Comparison of ENCODE assay signal across 22 cellular contexts in genomic region chr13:92590503-92590908, GRCh38.
DNase-seq lines count a peak whose midpoint lies in the region; ATAC-seq and TF ChIP-seq lines count a peak whose summit lies in the region.
"Had no signal": no experiment of that assay in that cellular context is flagged by ENCODE, and none has a peak within 500 bp of the region (broad histone marks: within the 10 kb centered on the region; RNA-seq: fewer than 3 reads in every experiment).

No MANE protein-coding gene starts in this region.

- no peaks in the 10 kb centered on the region for H3K27me3 ChIP-seq in IMR-90 (ENCODE audit: control insufficient read depth, insufficient read depth, low read length)
- H3K27me3 ChIP-seq: gastrocnemius medialis, right lobe of liver had no signal

- no peak overlapping the region for H3K27ac Mint-ChIP-seq in osteocyte (ENCODE audit: unreplicated experiment)
- H3K27ac Mint-ChIP-seq: activated CD8-positive, alpha-beta T cell treated with anti-CD3 and anti-CD28 coated beads for 36 hours; activated naive CD4-positive, alpha-beta T cell treated with anti-CD3 and anti-CD28 coated beads, Interleukin-2, amount 10 ng/mL, durations not matched to agents 7 days and 5 days; CD4-positive, CD25-positive, alpha-beta regulatory T cell; stimulated activated naive CD8-positive, alpha-beta T cell treated with anti-CD3 and anti-CD28 coated beads, Interleukin-15, Interleukin-2, amounts not matched to agents 100 ng/mL and 50 ng/mL, for 24 hours had no signal

- H3K4me1 Mint-ChIP-seq in osteocyte (ENCODE audit: unreplicated experiment) = no peaks in the 10 kb centered on the region
- H3K4me1 Mint-ChIP-seq: activated naive CD4-positive, alpha-beta T cell treated with anti-CD3 and anti-CD28 coated beads, Interleukin-2, amount 10 ng/mL, durations not matched to agents 7 days and 5 days; CD4-positive, CD25-positive, alpha-beta regulatory T cell had no signal

- H3K9me3 ChIP-seq in IMR-90 (ENCODE audit: control insufficient read depth, insufficient read depth, low read length) = peaks cover 2% of the 10 kb centered on the region; the same call in 1 of the 2 replicates
- H3K9me3 ChIP-seq: gastrocnemius medialis, right lobe of liver had no signal

- dilution Hi-C loops in IMR-90 (cut with HindIII; ENCODE audit: low sequenced_read_pairs, unreplicated experiment) = no loop called here

- no peak for ATAC-seq in IMR-90 (ENCODE audit: low read depth)
- ATAC-seq: activated CD8-positive, alpha-beta T cell treated with anti-CD3 and anti-CD28 coated beads for 36 hours; activated T-cell treated with anti-CD3 and anti-CD28 coated beads, Interleukin-2, amount 50 U/mL, for 4 hours; gastrocnemius medialis; left lobe of liver; right lobe of liver had no signal

- H3K23ac ChIP-seq in IMR-90 (ENCODE audit: low read depth, low read length) = no peak overlapping the region

- H3K27ac ChIP-seq in IMR-90 (ENCODE audit: insufficient read depth, low read length) = no peak overlapping the region
- H3K27ac ChIP-seq: gastrocnemius medialis, right lobe of liver, RWPE1 had no signal

- in situ Hi-C loops in IMR-90 (cut with MboI; ENCODE audit: low sequenced_read_pairs) = no loop called here

- H3K9me3 Mint-ChIP-seq in osteocyte (ENCODE audit: unreplicated experiment) = peaks cover 5% of the 10 kb centered on the region

- no peaks in the 10 kb centered on the region for H3K27me3 Mint-ChIP-seq in osteocyte (ENCODE audit: unreplicated experiment)
- H3K27me3 Mint-ChIP-seq: activated CD8-positive, alpha-beta T cell treated with anti-CD3 and anti-CD28 coated beads for 36 hours; activated naive CD4-positive, alpha-beta T cell treated with anti-CD3 and anti-CD28 coated beads, Interleukin-2, amount 10 ng/mL, durations not matched to agents 7 days and 5 days; CD4-positive, CD25-positive, alpha-beta regulatory T cell; stimulated activated naive CD8-positive, alpha-beta T cell treated with anti-CD3 and anti-CD28 coated beads, Interleukin-15, Interleukin-2, amounts not matched to agents 100 ng/mL and 50 ng/mL, for 24 hours had no signal

- DNase-seq in A172 (ENCODE audit: low spot score) (peak; percentile 39), IMR-90 (peak; percentile 3), SHP77 treated with DMSO at 0.1 percent for 48 hours (lab: John Stamatoyannopoulos, UW) (peak; percentile 49), iris pigment epithelial cell (ENCODE audit: low read depth) (peak; percentile 42), osteocyte (ENCODE audit: extremely low spot score, unreplicated experiment) (no peak), NCI-H2196 treated with DMSO at 0.1 percent for 48 hours (lab: John Stamatoyannopoulos, UW; ENCODE audit: unreplicated experiment) (no peak), cerebellar nuclear complex (lab: John Stamatoyannopoulos, UW) (no peak), COLO829 (ENCODE audit: low spot score) (no peak)
- DNase-seq: ACHN; activated CD8-positive, alpha-beta T cell treated with anti-CD3 and anti-CD28 coated beads for 36 hours; activated naive CD4-positive, alpha-beta T cell treated with anti-CD3 and anti-CD28 coated beads, Interleukin-2, amount 10 ng/mL, durations not matched to agents 7 days and 5 days; activated T-cell treated with anti-CD3 and anti-CD28 coated beads, Interleukin-2, amount 50 U/mL, for 4 hours; CD4-positive, CD25-positive, alpha-beta regulatory T cell; gastrocnemius medialis; HCEC 1CT; NCI-H2107; NK-92 treated with Interleukin-12 subunit alpha and Interleukin-12 subunit beta, amount 100 ng/mL, for 24 hours; right lobe of liver; trophoblast cell had no signal

- intact Hi-C loops in IMR-90 (cut with micrococcal nuclease) = no loop called here

- no peaks in the 10 kb centered on the region for H4K20me1 ChIP-seq in IMR-90 (ENCODE audit: insufficient read depth, low read length)

- H2AK5ac ChIP-seq in IMR-90 (ENCODE audit: low read depth, low read length) = no peak overlapping the region

- H2BK120ac ChIP-seq in IMR-90 (ENCODE audit: low read depth, low read length) = no peak overlapping the region

- H3K4me1 ChIP-seq in IMR-90 (ENCODE audit: control insufficient read depth, insufficient read depth, low read length) = no peaks in the 10 kb centered on the region
- H3K4me1 ChIP-seq: gastrocnemius medialis, right lobe of liver had no signal

- no TSS peak for BruUV-seq in IMR-90 (replicated peaks; lab: Mats Ljungman, UMichigan)

- no peak overlapping the region for H3K4me3 ChIP-seq in IMR-90 (ENCODE audit: insufficient read depth, low read depth, low read length)
- H3K4me3 ChIP-seq: gastrocnemius medialis, right lobe of liver had no signal

- H4K91ac ChIP-seq in IMR-90 (ENCODE audit: insufficient read depth, low read depth, low read length) = no peak overlapping the region

- no peak for TF ChIP-seq RAD21 in IMR-90 (IDR thresholded peaks at IDR 0.05; ENCODE audit: low read length)

- no peak overlapping the region for H2BK20ac ChIP-seq in IMR-90 (ENCODE audit: low read depth, low read length)

- H3K79me1 ChIP-seq in IMR-90 (ENCODE audit: low read depth in 1 of 2, low read length in 2 of 2) = no peaks in the 10 kb centered on the region

- H3K14ac ChIP-seq in IMR-90 (replicated peaks; ENCODE audit: low read depth, low read length) = no peak overlapping the region

- H4K5ac ChIP-seq in IMR-90 (ENCODE audit: low read depth, low read length) = no peak overlapping the region

- H3K9ac ChIP-seq in IMR-90 (ENCODE audit: low read depth, low read length) = no peak overlapping the region

- no peaks in the 10 kb centered on the region for H3K9me1 ChIP-seq in IMR-90 (ENCODE audit: insufficient read depth, low read length)

- POLR2A ChIA-PET in IMR-90 (lab: Charles Lee; ENCODE audit: unreplicated experiment) = no interaction called here

- no peak overlapping the region for H2AFZ ChIP-seq in IMR-90 (replicated peaks; ENCODE audit: low read length, poor library complexity)

- no peak overlapping the region for H3K4me2 ChIP-seq in IMR-90 (ENCODE audit: low read depth, low read length)

- TF ChIP-seq POLR2A in IMR-90 (IDR thresholded peaks at IDR 0.05; ENCODE audit: low read depth, low read length) = no peak

- no peak overlapping the region for H3K4me3 Mint-ChIP-seq in osteocyte (ENCODE audit: unreplicated experiment)
- H3K4me3 Mint-ChIP-seq: activated CD8-positive, alpha-beta T cell treated with anti-CD3 and anti-CD28 coated beads for 36 hours; activated naive CD4-positive, alpha-beta T cell treated with anti-CD3 and anti-CD28 coated beads, Interleukin-2, amount 10 ng/mL, durations not matched to agents 7 days and 5 days; activated T-cell treated with anti-CD3 and anti-CD28 coated beads, Interleukin-2, amount 50 U/mL, for 4 hours; CD4-positive, CD25-positive, alpha-beta regulatory T cell; stimulated activated naive CD8-positive, alpha-beta T cell treated with anti-CD3 and anti-CD28 coated beads, Interleukin-15, Interleukin-2, amounts not matched to agents 100 ng/mL and 50 ng/mL, for 24 hours had no signal

- H3K18ac ChIP-seq in IMR-90 (ENCODE audit: low read depth, low read length) = no peak overlapping the region

- H2BK15ac ChIP-seq in IMR-90 (ENCODE audit: low read depth, low read length) = no peak overlapping the region

- H3K36me3 Mint-ChIP-seq in osteocyte (ENCODE audit: unreplicated experiment) = no peaks in the 10 kb centered on the region
- H3K36me3 Mint-ChIP-seq: activated naive CD4-positive, alpha-beta T cell treated with anti-CD3 and anti-CD28 coated beads, Interleukin-2, amount 10 ng/mL, durations not matched to agents 7 days and 5 days; CD4-positive, CD25-positive, alpha-beta regulatory T cell had no signal

- H3K56ac ChIP-seq in IMR-90 (ENCODE audit: extremely low read depth, insufficient read depth, low read length) = no peak overlapping the region

- no peak overlapping the region for H2BK5ac ChIP-seq in IMR-90 (ENCODE audit: low read depth, low read length, poor library complexity, severe bottlenecking)

- H3K36me3 ChIP-seq in IMR-90 (ENCODE audit: control insufficient read depth, insufficient read depth, low read length) = no peaks in the 10 kb centered on the region
- H3K36me3 ChIP-seq: gastrocnemius medialis, right lobe of liver had no signal

- no peak overlapping the region for H4K8ac ChIP-seq in IMR-90 (ENCODE audit: low read depth in 2 of 2, low read length in 2 of 2)

- TF ChIP-seq CTCF in IMR-90 (conservative IDR thresholded peaks at IDR 0.05; ENCODE audit: low read depth, low read length) = no peak
- no peak for TF ChIP-seq CTCF in osteocyte (IDR thresholded peaks at IDR 0.05)

- 47% methylated on average over 3 of the region's 5 CpGs; no CpG with 5 or more reads in 1 of the 2 experiments for WGBS in IMR-90 (ENCODE audit: extremely low coverage in 2 of 2, insufficient read length in 1 of 2), 2 experiments

- no peak overlapping the region for H2AK9ac ChIP-seq in IMR-90 (replicated peaks; ENCODE audit: low read depth, low read length, poor library complexity)

- CTCF ChIA-PET in IMR-90 (lab: Yijun Ruan, JAX) = no interaction called here

- H3K4ac ChIP-seq in IMR-90 (ENCODE audit: low read depth, low read length) = no peak overlapping the region

TF ChIP-seq in IMR-90, 13 proteins besides CTCF, POLR2A, EP300 and RAD21 (continues in another document):
- no peak for TF ChIP-seq MAFK (IDR thresholded peaks at IDR 0.05; ENCODE audit: low read depth, low read length)
- no peak for TF ChIP-seq CHD1 (IDR thresholded peaks at IDR 0.05; ENCODE audit: low read depth, low read length)
- no peak for TF ChIP-seq RFX5 (IDR thresholded peaks at IDR 0.05; ENCODE audit: low read depth, low read length)
- no peak for TF ChIP-seq RCOR1 (IDR thresholded peaks at IDR 0.05; ENCODE audit: insufficient replicate concordance, low read length)
- TF ChIP-seq USF2 (IDR thresholded peaks at IDR 0.05; ENCODE audit: low read depth, low read length) = no peak
- no peak for TF ChIP-seq SMC3 (IDR thresholded peaks at IDR 0.05; ENCODE audit: low read depth, low read length)
- no peak for TF ChIP-seq CEBPB (IDR thresholded peaks at IDR 0.05; ENCODE audit: low read depth, low read length)
- no peak for TF ChIP-seq NFE2L2 (IDR thresholded peaks at IDR 0.05; ENCODE audit: low read depth, low read length)
- no peak for TF ChIP-seq BHLHE40 (IDR thresholded peaks at IDR 0.05; ENCODE audit: low read depth, low read length)
- TF ChIP-seq MXI1 (IDR thresholded peaks at IDR 0.05; ENCODE audit: borderline replicate concordance, low read depth, low read length) = no peak

Comparison
In these comparisons a context has a peak if more than half of its experiments do, and no peak if none do; other contexts are left out.
1. DNase-seq: peak in A172 (single experiment), IMR-90 (single experiment), SHP77 treated with DMSO at 0.1 percent for 48 hours (single experiment) and iris pigment epithelial cell (single experiment); none in osteocyte (single experiment), NCI-H2196 treated with DMSO at 0.1 percent for 48 hours (single experiment), cerebellar nuclear complex (0 of 2) and COLO829 (single experiment).